Comparison of ENCODE assay signal across 8 cellular contexts in the genomic region with DNA sequence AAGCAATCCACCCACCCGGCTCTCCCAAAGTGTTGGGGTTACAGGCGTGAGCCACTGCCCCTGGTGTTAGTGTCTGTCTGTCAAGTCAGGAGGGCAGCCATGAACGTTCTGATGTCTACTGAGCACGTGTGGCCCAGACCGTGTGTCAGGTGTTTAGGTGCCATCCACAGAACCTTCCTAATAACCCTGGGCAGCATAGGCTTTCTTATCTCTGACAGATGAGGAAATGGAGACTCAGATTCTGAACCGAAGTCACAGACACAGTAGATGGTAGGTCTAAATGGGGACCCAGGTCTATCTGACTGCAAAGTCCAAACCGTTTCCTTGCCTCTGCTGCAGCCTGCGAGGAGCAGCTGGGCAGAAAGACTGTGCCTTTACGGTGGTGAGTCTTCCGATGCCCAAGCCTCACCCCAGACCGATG. TPM values are rescaled to one million over a fixed set of nuclear protein-coding genes. Genes with fewer than 3 reads are reported as not detected.
A peak's percentile ranks its signal among the peaks of the same experiment; 100 is the strongest.
DNase-seq lines count a peak whose midpoint lies in the region; ATAC-seq and TF ChIP-seq lines count a peak whose summit lies in the region.

No MANE protein-coding gene starts in this region.

- H3K9me3 ChIP-seq in NT2/D1 (ENCODE audit: insufficient read depth, low read length) = no peaks in the 10 kb centered on the region
- no peaks in the 10 kb centered on the region for H3K9me3 ChIP-seq in endodermal cell (ENCODE audit: control insufficient read depth, low read length)

- peak; percentile 2 for ATAC-seq in GM19438 (IDR thresholded peaks at IDR 0.05; ENCODE audit: low read depth, unreplicated experiment)

- peaks cover 46% of the 10 kb centered on the region for H3K27me3 ChIP-seq in NT2/D1 (ENCODE audit: insufficient read depth, insufficient read length)
- H3K27me3 ChIP-seq in endodermal cell (ENCODE audit: control insufficient read depth, insufficient read depth, low read length, poor library complexity, severe bottlenecking) = peaks cover 48% of the 10 kb centered on the region
- H3K27me3 ChIP-seq in rectal smooth muscle tissue (ENCODE audit: control insufficient read depth, insufficient read depth, low read length) = no peaks in the 10 kb centered on the region

- H3K36me3 Mint-ChIP-seq in endodermal cell (ENCODE audit: low read depth) = no peaks in the 10 kb centered on the region

- DNase-seq in NT2/D1 (ENCODE audit: low read depth, low spot score) (no peak), endodermal cell (peak; percentile 52), AG20443 (ENCODE audit: low spot score) (no peak), AG08396 (ENCODE audit: low spot score) (no peak), GDM1 (lab: John Stamatoyannopoulos, UW) (no peak), UCSD-AML1 (lab: John Stamatoyannopoulos, UW; ENCODE audit: unreplicated experiment) (no peak)

- no peak for TF ChIP-seq CTCF in endodermal cell (conservative IDR thresholded peaks at IDR 0.05)

- H3K4me1 Mint-ChIP-seq in endodermal cell = peaks cover 15% of the 10 kb centered on the region

- WGBS in endodermal cell (ENCODE audit: insufficient coverage in 1 of 2, insufficient read length in 1 of 2), 2 experiments = 78 to 79% methylated on average over 9 to 11 of the region's 11 CpGs

- H3K27me3 Mint-ChIP-seq in endodermal cell (ENCODE audit: insufficient read depth) = peaks cover 51% of the 10 kb centered on the region

- H3K4me3 ChIP-seq in NT2/D1 (ENCODE audit: insufficient read length, low read depth) (peak overlapping the region; percentile 70), endodermal cell (ENCODE audit: low read length) (peak overlapping the region; percentile 79), rectal smooth muscle tissue (ENCODE audit: low read length) (peak overlapping the region; percentile 92)

- H3K4me3 Mint-ChIP-seq in endodermal cell = peak overlapping the region; percentile 52

- H3K9me3 Mint-ChIP-seq in endodermal cell = no peaks in the 10 kb centered on the region

- H3K27ac ChIP-seq in endodermal cell (ENCODE audit: low read depth, low read length) (no peak overlapping the region), rectal smooth muscle tissue (ENCODE audit: low read depth, low read length) (peak overlapping the region; percentile 98)

- H3K27ac Mint-ChIP-seq in endodermal cell = no peak overlapping the region

- H3K36me3 ChIP-seq in NT2/D1 (ENCODE audit: insufficient read depth, insufficient read length, low read length) (no peaks in the 10 kb centered on the region), endodermal cell (ENCODE audit: control insufficient read depth, insufficient read depth, low read length) (no peaks in the 10 kb centered on the region), rectal smooth muscle tissue (ENCODE audit: control insufficient read depth, insufficient read depth, low read length) (no peaks in the 10 kb centered on the region)

- H3K4me1 ChIP-seq in NT2/D1 (ENCODE audit: insufficient read depth, insufficient read length) = peaks cover 6% of the 10 kb centered on the region
- H3K4me1 ChIP-seq in endodermal cell (ENCODE audit: control insufficient read depth, insufficient read depth, low read length) = peaks cover 15% of the 10 kb centered on the region
- H3K4me1 ChIP-seq in rectal smooth muscle tissue (ENCODE audit: control insufficient read depth, insufficient read depth, low read length) = peaks cover 31% of the 10 kb centered on the region

- peak overlapping the region; percentile 59 for H3K9ac ChIP-seq in NT2/D1 (ENCODE audit: insufficient read length, low read depth)
- H3K9ac ChIP-seq in endodermal cell (ENCODE audit: extremely low read depth, low read length, poor library complexity, severe bottlenecking) = no peak overlapping the region
- no peak overlapping the region for H3K9ac ChIP-seq in rectal smooth muscle tissue (ENCODE audit: low read length)

RNA-seq across cellular contexts. Expression of a gene that starts 0.6 kb away (rescaled TPM):
- 1 to 10 TPM in 1 of 2 donors, under 1 TPM in 1; 0.77 to 1.0 TPM for total RNA-seq in endodermal cell
- polyA plus RNA-seq in endodermal cell (2013, experiment 1 of 2) = 0.50 TPM
- 0.25 TPM for polyA plus RNA-seq in endodermal cell (2013, experiment 2 of 2)
